In the genomic region with DNA sequence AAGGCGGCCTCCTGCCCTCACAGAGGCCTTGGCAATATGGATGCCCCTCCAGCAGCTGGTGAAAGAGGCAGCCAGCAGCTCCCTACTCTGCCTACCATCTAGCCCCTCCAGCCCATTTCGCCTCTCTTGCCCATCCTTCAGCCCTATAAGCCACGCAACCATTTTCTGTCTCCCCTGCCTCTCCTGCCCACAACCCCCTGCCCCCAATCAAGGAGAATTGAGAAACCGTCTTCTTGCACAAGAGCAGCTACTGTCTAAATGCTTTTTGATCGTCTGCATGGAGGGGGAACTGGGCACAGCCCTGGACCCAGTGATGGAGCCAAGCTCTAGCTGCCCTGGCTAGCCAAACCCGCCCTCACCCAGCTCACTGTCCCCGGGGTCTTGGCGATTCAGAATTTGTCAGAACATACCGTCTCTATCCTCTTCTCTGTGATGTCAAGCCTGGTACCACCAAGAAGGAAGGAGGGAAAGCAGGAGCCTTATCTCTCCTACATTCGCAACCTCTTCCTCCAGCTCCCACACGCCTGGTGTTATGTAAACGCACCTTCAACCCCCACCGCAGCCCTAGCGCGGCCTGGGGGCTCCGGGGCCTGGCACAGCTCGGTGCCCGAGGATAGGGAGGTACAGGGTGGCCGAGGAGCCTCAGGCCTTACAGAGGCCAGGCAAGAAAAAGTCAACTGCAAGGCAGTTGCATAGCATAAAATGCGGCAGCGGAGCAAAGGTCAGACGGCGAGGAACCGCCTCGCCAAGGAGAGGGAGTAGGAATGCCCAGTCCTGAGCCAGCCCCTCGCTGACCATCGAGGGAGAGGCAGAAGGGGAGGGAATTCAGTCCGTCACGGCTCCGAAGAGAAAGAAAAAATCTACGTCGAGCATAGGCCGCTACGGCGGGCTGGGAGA, we compare ENCODE assay signal across 1 cellular context.
TF ChIP-seq lines count a peak whose summit lies in the region.

No MANE protein-coding gene starts in this region.

TF ChIP-seq in K562, 482 proteins besides CTCF, POLR2A, EP300 and RAD21 (continued from another document and continues in another):
- TF ChIP-seq, protein P1, sequence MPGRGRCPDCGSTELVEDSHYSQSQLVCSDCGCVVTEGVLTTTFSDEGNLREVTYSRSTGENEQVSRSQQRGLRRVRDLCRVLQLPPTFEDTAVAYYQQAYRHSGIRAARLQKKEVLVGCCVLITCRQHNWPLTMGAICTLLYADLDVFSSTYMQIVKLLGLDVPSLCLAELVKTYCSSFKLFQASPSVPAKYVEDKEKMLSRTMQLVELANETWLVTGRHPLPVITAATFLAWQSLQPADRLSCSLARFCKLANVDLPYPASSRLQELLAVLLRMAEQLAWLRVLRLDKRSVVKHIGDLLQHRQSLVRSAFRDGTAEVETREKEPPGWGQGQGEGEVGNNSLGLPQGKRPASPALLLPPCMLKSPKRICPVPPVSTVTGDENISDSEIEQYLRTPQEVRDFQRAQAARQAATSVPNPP (IDR thresholded peaks at IDR 0.05; ENCODE audit: borderline replicate concordance, insufficient read depth, insufficient read length) = no peak
- TF ChIP-seq GABPA (tag; conservative IDR thresholded peaks at IDR 0.05; ENCODE audit: low read depth) (peak; percentile 67), CBX3 (IDR thresholded peaks at IDR 0.05; ENCODE audit: borderline replicate concordance in 1 of 2, low read length in 2 of 2) (0 out of 3 replicates have a peak, but pooled peaks of 1 of the 2 experiments have one; percentile 21), KDM1A (IDR thresholded peaks at IDR 0.05) (peak; percentile 18 to 38; a peak in 1 of 4 replicates), TEAD4 (IDR thresholded peaks at IDR 0.05; ENCODE audit: low read length) (peak; percentile 60), TEAD4 (CRISPR knock-in tag; IDR thresholded peaks at IDR 0.05; ENCODE audit: borderline replicate concordance) (no peak), MXI1 (IDR thresholded peaks at IDR 0.05; ENCODE audit: low read depth, low read length) (0 out of 2 replicates have a peak, but pooled peaks have one; percentile 13), TCF3 (CRISPR knock-in tag; IDR thresholded peaks at IDR 0.05) (peak; percentile 61; the same call in 1 of the 2 replicates), CXXC5 (CRISPR knock-in tag; IDR thresholded peaks at IDR 0.05) (peak; percentile 52), XRCC5 (IDR thresholded peaks at IDR 0.05; ENCODE audit: low read depth, low read length) (0 out of 2 replicates have a peak, but pooled peaks have one; percentile 15), ZFX (CRISPR knock-in tag; IDR thresholded peaks at IDR 0.05) (0 out of 2 replicates have a peak, but pooled peaks have one; percentile 84), CBFA2T3 (IDR thresholded peaks at IDR 0.05) (peak; percentile 71), GATAD2A (IDR thresholded peaks at IDR 0.05) (0 out of 2 replicates have a peak, but pooled peaks have one; percentile 13), SMARCA4 (IDR thresholded peaks at IDR 0.05) (peak; percentile 61; the same call in 1 of the 2 replicates), JUN (IDR thresholded peaks at IDR 0.05; ENCODE audit: borderline replicate concordance, low read depth, low read length) (no peak), JUN (CRISPR knock-in tag; IDR thresholded peaks at IDR 0.05; ENCODE audit: borderline replicate concordance) (0 out of 2 replicates have a peak, but pooled peaks have one; percentile 54), POU5F1 (IDR thresholded peaks at IDR 0.05; ENCODE audit: borderline replicate concordance, low read depth, low read length, partially characterized antibody) (no peak), JUND (IDR thresholded peaks at IDR 0.05; ENCODE audit: borderline replicate concordance, low read depth, low read length) (peak; percentile 24; the same call in 1 of the 2 replicates), JUND (tag; IDR thresholded peaks at IDR 0.05; ENCODE audit: borderline replicate concordance, low read depth, low read length) (no peak; the same call in 2 of the 3 replicates), CREM (IDR thresholded peaks at IDR 0.05; ENCODE audit: low read depth) (peak; percentile 60; the same call in 1 of the 2 replicates), HMGN3 (IDR thresholded peaks at IDR 0.05; ENCODE audit: borderline replicate concordance, extremely low read depth, insufficient read length, low read depth, low read length) (peak; percentile 36), SMAD1 (IDR thresholded peaks at IDR 0.05; ENCODE audit: low read depth, low read length, partially characterized antibody) (peak; percentile 79), SMAD4 (CRISPR knock-in tag; conservative IDR thresholded peaks at IDR 0.05) (peak; percentile 41), SOX6 (IDR thresholded peaks at IDR 0.05) (peak; percentile 44), KDM5B (IDR thresholded peaks at IDR 0.05; ENCODE audit: insufficient replicate concordance, low read depth, low read length) (peak; percentile 3), TBL1XR1 (IDR thresholded peaks at IDR 0.05; ENCODE audit: low read length in 2 of 2) (peak; percentile 29 to 81; a peak in 2 of 4 replicates), CEBPG (CRISPR knock-in tag; IDR thresholded peaks at IDR 0.05) (peak; percentile 40; the same call in 1 of the 2 replicates), CEBPG (tag; conservative IDR thresholded peaks at IDR 0.05 in 1 of 2, IDR thresholded peaks at IDR 0.05 in 1 of 2) (0 out of 4 replicates have a peak, but pooled peaks of 1 of the 2 experiments have one; percentile 17), RBFOX2 (IDR thresholded peaks at IDR 0.05; ENCODE audit: low read depth, low read length) (peak; percentile 7; the same call in 1 of the 2 replicates)
- TF ChIP-seq, protein P2, sequence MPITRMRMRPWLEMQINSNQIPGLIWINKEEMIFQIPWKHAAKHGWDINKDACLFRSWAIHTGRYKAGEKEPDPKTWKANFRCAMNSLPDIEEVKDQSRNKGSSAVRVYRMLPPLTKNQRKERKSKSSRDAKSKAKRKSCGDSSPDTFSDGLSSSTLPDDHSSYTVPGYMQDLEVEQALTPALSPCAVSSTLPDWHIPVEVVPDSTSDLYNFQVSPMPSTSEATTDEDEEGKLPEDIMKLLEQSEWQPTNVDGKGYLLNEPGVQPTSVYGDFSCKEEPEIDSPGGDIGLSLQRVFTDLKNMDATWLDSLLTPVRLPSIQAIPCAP (CRISPR knock-in tag; IDR thresholded peaks at IDR 0.05; ENCODE audit: borderline replicate concordance) = no peak
- TF ChIP-seq, protein P3, sequence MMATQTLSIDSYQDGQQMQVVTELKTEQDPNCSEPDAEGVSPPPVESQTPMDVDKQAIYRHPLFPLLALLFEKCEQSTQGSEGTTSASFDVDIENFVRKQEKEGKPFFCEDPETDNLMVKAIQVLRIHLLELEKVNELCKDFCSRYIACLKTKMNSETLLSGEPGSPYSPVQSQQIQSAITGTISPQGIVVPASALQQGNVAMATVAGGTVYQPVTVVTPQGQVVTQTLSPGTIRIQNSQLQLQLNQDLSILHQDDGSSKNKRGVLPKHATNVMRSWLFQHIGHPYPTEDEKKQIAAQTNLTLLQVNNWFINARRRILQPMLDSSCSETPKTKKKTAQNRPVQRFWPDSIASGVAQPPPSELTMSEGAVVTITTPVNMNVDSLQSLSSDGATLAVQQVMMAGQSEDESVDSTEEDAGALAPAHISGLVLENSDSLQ (IDR thresholded peaks at IDR 0.05) = no peak
- TF ChIP-seq, protein P4, sequence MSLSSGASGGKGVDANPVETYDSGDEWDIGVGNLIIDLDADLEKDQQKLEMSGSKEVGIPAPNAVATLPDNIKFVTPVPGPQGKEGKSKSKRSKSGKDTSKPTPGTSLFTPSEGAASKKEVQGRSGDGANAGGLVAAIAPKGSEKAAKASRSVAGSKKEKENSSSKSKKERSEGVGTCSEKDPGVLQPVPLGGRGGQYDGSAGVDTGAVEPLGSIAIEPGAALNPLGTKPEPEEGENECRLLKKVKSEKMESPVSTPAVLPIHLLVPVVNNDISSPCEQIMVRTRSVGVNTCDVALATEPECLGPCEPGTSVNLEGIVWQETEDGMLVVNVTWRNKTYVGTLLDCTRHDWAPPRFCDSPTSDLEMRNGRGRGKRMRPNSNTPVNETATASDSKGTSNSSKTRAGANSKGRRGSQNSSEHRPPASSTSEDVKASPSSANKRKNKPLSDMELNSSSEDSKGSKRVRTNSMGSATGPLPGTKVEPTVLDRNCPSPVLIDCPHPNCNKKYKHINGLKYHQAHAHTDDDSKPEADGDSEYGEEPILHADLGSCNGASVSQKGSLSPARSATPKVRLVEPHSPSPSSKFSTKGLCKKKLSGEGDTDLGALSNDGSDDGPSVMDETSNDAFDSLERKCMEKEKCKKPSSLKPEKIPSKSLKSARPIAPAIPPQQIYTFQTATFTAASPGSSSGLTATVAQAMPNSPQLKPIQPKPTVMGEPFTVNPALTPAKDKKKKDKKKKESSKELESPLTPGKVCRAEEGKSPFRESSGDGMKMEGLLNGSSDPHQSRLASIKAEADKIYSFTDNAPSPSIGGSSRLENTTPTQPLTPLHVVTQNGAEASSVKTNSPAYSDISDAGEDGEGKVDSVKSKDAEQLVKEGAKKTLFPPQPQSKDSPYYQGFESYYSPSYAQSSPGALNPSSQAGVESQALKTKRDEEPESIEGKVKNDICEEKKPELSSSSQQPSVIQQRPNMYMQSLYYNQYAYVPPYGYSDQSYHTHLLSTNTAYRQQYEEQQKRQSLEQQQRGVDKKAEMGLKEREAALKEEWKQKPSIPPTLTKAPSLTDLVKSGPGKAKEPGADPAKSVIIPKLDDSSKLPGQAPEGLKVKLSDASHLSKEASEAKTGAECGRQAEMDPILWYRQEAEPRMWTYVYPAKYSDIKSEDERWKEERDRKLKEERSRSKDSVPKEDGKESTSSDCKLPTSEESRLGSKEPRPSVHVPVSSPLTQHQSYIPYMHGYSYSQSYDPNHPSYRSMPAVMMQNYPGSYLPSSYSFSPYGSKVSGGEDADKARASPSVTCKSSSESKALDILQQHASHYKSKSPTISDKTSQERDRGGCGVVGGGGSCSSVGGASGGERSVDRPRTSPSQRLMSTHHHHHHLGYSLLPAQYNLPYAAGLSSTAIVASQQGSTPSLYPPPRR (CRISPR knock-in tag; IDR thresholded peaks at IDR 0.05; ENCODE audit: borderline replicate concordance) = peak; percentile 24; the same call in 1 of the 2 replicates
- TF ChIP-seq, protein P5, sequence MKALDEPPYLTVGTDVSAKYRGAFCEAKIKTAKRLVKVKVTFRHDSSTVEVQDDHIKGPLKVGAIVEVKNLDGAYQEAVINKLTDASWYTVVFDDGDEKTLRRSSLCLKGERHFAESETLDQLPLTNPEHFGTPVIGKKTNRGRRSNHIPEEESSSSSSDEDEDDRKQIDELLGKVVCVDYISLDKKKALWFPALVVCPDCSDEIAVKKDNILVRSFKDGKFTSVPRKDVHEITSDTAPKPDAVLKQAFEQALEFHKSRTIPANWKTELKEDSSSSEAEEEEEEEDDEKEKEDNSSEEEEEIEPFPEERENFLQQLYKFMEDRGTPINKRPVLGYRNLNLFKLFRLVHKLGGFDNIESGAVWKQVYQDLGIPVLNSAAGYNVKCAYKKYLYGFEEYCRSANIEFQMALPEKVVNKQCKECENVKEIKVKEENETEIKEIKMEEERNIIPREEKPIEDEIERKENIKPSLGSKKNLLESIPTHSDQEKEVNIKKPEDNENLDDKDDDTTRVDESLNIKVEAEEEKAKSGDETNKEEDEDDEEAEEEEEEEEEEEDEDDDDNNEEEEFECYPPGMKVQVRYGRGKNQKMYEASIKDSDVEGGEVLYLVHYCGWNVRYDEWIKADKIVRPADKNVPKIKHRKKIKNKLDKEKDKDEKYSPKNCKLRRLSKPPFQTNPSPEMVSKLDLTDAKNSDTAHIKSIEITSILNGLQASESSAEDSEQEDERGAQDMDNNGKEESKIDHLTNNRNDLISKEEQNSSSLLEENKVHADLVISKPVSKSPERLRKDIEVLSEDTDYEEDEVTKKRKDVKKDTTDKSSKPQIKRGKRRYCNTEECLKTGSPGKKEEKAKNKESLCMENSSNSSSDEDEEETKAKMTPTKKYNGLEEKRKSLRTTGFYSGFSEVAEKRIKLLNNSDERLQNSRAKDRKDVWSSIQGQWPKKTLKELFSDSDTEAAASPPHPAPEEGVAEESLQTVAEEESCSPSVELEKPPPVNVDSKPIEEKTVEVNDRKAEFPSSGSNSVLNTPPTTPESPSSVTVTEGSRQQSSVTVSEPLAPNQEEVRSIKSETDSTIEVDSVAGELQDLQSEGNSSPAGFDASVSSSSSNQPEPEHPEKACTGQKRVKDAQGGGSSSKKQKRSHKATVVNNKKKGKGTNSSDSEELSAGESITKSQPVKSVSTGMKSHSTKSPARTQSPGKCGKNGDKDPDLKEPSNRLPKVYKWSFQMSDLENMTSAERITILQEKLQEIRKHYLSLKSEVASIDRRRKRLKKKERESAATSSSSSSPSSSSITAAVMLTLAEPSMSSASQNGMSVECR (CRISPR knock-in tag; IDR thresholded peaks at IDR 0.05) = peak; percentile 17; the same call in 1 of the 2 replicates
- TF ChIP-seq, protein P6, sequence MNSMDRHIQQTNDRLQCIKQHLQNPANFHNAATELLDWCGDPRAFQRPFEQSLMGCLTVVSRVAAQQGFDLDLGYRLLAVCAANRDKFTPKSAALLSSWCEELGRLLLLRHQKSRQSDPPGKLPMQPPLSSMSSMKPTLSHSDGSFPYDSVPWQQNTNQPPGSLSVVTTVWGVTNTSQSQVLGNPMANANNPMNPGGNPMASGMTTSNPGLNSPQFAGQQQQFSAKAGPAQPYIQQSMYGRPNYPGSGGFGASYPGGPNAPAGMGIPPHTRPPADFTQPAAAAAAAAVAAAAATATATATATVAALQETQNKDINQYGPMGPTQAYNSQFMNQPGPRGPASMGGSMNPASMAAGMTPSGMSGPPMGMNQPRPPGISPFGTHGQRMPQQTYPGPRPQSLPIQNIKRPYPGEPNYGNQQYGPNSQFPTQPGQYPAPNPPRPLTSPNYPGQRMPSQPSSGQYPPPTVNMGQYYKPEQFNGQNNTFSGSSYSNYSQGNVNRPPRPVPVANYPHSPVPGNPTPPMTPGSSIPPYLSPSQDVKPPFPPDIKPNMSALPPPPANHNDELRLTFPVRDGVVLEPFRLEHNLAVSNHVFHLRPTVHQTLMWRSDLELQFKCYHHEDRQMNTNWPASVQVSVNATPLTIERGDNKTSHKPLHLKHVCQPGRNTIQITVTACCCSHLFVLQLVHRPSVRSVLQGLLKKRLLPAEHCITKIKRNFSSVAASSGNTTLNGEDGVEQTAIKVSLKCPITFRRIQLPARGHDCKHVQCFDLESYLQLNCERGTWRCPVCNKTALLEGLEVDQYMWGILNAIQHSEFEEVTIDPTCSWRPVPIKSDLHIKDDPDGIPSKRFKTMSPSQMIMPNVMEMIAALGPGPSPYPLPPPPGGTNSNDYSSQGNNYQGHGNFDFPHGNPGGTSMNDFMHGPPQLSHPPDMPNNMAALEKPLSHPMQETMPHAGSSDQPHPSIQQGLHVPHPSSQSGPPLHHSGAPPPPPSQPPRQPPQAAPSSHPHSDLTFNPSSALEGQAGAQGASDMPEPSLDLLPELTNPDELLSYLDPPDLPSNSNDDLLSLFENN (IDR thresholded peaks at IDR 0.05; ENCODE audit: low read depth in 2 of 2, low read length in 2 of 2) = no peak
- TF ChIP-seq, protein P7, sequence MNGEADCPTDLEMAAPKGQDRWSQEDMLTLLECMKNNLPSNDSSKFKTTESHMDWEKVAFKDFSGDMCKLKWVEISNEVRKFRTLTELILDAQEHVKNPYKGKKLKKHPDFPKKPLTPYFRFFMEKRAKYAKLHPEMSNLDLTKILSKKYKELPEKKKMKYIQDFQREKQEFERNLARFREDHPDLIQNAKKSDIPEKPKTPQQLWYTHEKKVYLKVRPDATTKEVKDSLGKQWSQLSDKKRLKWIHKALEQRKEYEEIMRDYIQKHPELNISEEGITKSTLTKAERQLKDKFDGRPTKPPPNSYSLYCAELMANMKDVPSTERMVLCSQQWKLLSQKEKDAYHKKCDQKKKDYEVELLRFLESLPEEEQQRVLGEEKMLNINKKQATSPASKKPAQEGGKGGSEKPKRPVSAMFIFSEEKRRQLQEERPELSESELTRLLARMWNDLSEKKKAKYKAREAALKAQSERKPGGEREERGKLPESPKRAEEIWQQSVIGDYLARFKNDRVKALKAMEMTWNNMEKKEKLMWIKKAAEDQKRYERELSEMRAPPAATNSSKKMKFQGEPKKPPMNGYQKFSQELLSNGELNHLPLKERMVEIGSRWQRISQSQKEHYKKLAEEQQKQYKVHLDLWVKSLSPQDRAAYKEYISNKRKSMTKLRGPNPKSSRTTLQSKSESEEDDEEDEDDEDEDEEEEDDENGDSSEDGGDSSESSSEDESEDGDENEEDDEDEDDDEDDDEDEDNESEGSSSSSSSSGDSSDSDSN (IDR thresholded peaks at IDR 0.05; ENCODE audit: borderline replicate concordance in 1 of 2, low read depth in 2 of 2, low read length in 2 of 2) = 0 out of 4 replicates have a peak, but pooled peaks of 1 of the 2 experiments have one; percentile 14
